Comparison of ENCODE assay signal across 20 cellular contexts in genomic region chr10:33536508-33536907, GRCh38.
"Had no signal": no experiment of that assay in that cellular context is flagged by ENCODE, and none has a peak within 500 bp of the region (broad histone marks: within the 10 kb centered on the region; RNA-seq: fewer than 3 reads in every experiment).

No MANE protein-coding gene starts in this region.

- H3K4me3 Mint-ChIP-seq: IgD-negative memory B cell had no signal

- H3K9ac ChIP-seq: KMS-11 had no signal

- H3K27ac ChIP-seq: KMS-11 had no signal

- H3K4me1 Mint-ChIP-seq: IgD-negative memory B cell had no signal

- H3K36me3 Mint-ChIP-seq: IgD-negative memory B cell had no signal

- DNase-seq: Kasumi-1, MM.1S, NCI-H1092 treated with DMSO at 0.1 percent for 48 hours, NCI-H1436, NCI-H187, NCI-H2029, NCI-H2081 treated with DMSO at 0.1 percent for 48 hours, NCI-H2171, NCI-H226, NCI-H446, NCI-H510A, NCI-H524 treated with DMSO at 0.1 percent for 48 hours, NCI-H69, NCI-H774, Right ventricle myocardium superior, RPMI8226 had no signal

- H3K4me2 ChIP-seq: KMS-11 had no signal

- ATAC-seq: K562 had no signal

- H3K4me3 ChIP-seq: K562 had no signal

- H3K27ac Mint-ChIP-seq: IgD-negative memory B cell had no signal

- FAIRE-seq: K562, RCC 7860 had no signal

- H3K27me3 Mint-ChIP-seq: IgD-negative memory B cell had no signal
